8 cellular contexts compared by ENCODE assay signal in genomic region chr6:37566209-37566859, GRCh38.
DNase-seq lines count a peak whose midpoint lies in the region; ATAC-seq and TF ChIP-seq lines count a peak whose summit lies in the region.

No MANE protein-coding gene starts in this region.

- H3K36me3 ChIP-seq in HCT116 (ENCODE audit: control insufficient read depth in 1 of 2, insufficient read depth in 2 of 2, low read length in 2 of 2), result no peaks in the 10 kb centered on the region
- H3K36me3 ChIP-seq in duodenal mucosa (ENCODE audit: control insufficient read depth in 1 of 2, insufficient read depth in 2 of 2, low read length in 2 of 2), result no peaks in the 10 kb centered on the region
- H3K36me3 ChIP-seq in mesendoderm (ENCODE audit: control insufficient read depth, insufficient read depth, low read length), result no peaks in the 10 kb centered on the region

- H3K79me2 ChIP-seq in HCT116 (ENCODE audit: insufficient read depth, low read length) (no peaks in the 10 kb centered on the region), mesendoderm (ENCODE audit: control insufficient read depth, insufficient read depth, low read length) (no peaks in the 10 kb centered on the region)

- TF ChIP-seq CTCF in HCT116 (IDR thresholded peaks at IDR 0.05 in 2 of 3, conservative IDR thresholded peaks at IDR 0.05 in 1 of 3; ENCODE audit: borderline replicate concordance in 1 of 3, insufficient read depth in 1 of 3, low read depth in 2 of 3, low read length in 2 of 3), result peak; percentile 84 to 94 (median 89)

- H2BK15ac ChIP-seq in mesendoderm (replicated peaks; ENCODE audit: low read depth), result no peak overlapping the region

- no peak overlapping the region for H4K8ac ChIP-seq in mesendoderm (ENCODE audit: low read depth, low read length)

- WGBS in mesendoderm (ENCODE audit: extremely low coverage, insufficient coverage, low lambda C conversion rate), result no CpG with 5 or more reads among the region's 22 CpGs

- DNase-seq in DMS114 treated with DMSO at 0.1 percent for 48 hours (lab: John Stamatoyannopoulos, UW; ENCODE audit: unreplicated experiment) (peak; percentile 43), HCT116 (ENCODE audit: low read depth, low spot score) (no peak), NCI-H2196 treated with DMSO at 0.1 percent for 48 hours (lab: John Stamatoyannopoulos, UW; ENCODE audit: unreplicated experiment) (peak; percentile 54), mesendoderm (no peak)
- peak; percentile 80 to 82 for DNase-seq in activated CD4-positive, alpha-beta T cell treated with anti-CD3 and anti-CD28 coated beads, Interleukin-2, amount 50 U/mL, for 48 hours
- peak; percentile 59 to 63 for DNase-seq in stimulated activated CD8-positive, alpha-beta memory T cell treated with anti-CD3 and anti-CD28 coated beads, Interleukin-15, amount 100 ng/mL, for 48 hours (ENCODE audit: low read depth in 2 of 2)

- CTCF ChIA-PET in HCT116 (lab: Charles Lee), result interaction anchor here (0.9 to 2.2 kb wide), 9 partner anchors 8 to 82 kb away, joined by 3 to 8 read pairs (median 3); partner anchors contain the start of gene CCDC167

- RAD21 ChIA-PET in HCT116 (lab: Charles Lee; ENCODE audit: low non-redundant PET in 1 of 2, low total read pairs in 2 of 2, uncharacterized antibody in 2 of 2, unreplicated experiment in 2 of 2), result interaction anchor here in 1 of 2 experiments (0.6 kb wide), 1 partner anchor 38 kb away, joined by 3 read pairs; no protein-coding TSS in a partner anchor

- no peak overlapping the region for H3K27ac ChIP-seq in HCT116 (ENCODE audit: low read depth, low read length)
- no peak overlapping the region for H3K27ac ChIP-seq in duodenal mucosa (ENCODE audit: low read depth, low read length)
- peak overlapping the region; percentile 71 for H3K27ac ChIP-seq in mesendoderm (ENCODE audit: low read depth, low read length)

- H2AFZ ChIP-seq in HCT116 (ENCODE audit: low read depth, low read length, poor library complexity, severe bottlenecking), result peak overlapping the region; percentile 45

- H3K4me2 ChIP-seq in HCT116 (ENCODE audit: low read length) (peak overlapping the region; percentile 33), mesendoderm (ENCODE audit: low read length) (peak overlapping the region; percentile 97)

- TF ChIP-seq RAD21 in HCT116 (IDR thresholded peaks at IDR 0.05; ENCODE audit: low read depth), result peak; percentile 94

- H2BK120ac ChIP-seq in mesendoderm (ENCODE audit: low read depth, low read length), result no peak overlapping the region

- no TSS peak for BruUV-seq in HCT116 (replicated peaks; lab: Mats Ljungman, UMichigan)

- ATAC-seq in HCT116 (peak; percentile 97), GM19328 (IDR thresholded peaks at IDR 0.05; ENCODE audit: unreplicated experiment) (no peak)

- no peak overlapping the region for H4K5ac ChIP-seq in mesendoderm (ENCODE audit: low read length)

- no peaks in the 10 kb centered on the region for H4K20me1 ChIP-seq in HCT116 (ENCODE audit: insufficient read depth)

- peaks cover 0 to 7% of the 10 kb centered on the region in 2 experiments; a peak in 1 of 4 replicates for H3K4me1 ChIP-seq in HCT116 (ENCODE audit: control insufficient read depth in 1 of 2, insufficient read depth in 2 of 2, low read length in 2 of 2)
- peaks cover 0 to 4% of the 10 kb centered on the region in 2 donors for H3K4me1 ChIP-seq in duodenal mucosa (ENCODE audit: control insufficient read depth in 1 of 2, insufficient read depth in 2 of 2, low read length in 2 of 2)
- peaks cover 5% of the 10 kb centered on the region for H3K4me1 ChIP-seq in mesendoderm (ENCODE audit: control insufficient read depth, low read depth, low read length)

- H3K9ac ChIP-seq in HCT116 (ENCODE audit: low read length) (no peak overlapping the region), duodenal mucosa (ENCODE audit: low read depth in 1 of 2, low read length in 2 of 2) (no peak overlapping the region), mesendoderm (ENCODE audit: low read length) (peak overlapping the region; percentile 56)

- no peak overlapping the region for H3K23ac ChIP-seq in mesendoderm (ENCODE audit: low read length)

- H3K9me3 ChIP-seq in HCT116 (ENCODE audit: control insufficient read depth in 1 of 2, insufficient read depth in 1 of 2, low read depth in 1 of 2, low read length in 2 of 2) (no peaks in the 10 kb centered on the region), duodenal mucosa (ENCODE audit: control insufficient read depth in 1 of 2, low read length in 2 of 2) (no peaks in the 10 kb centered on the region)

- no peak overlapping the region for H3K18ac ChIP-seq in mesendoderm (ENCODE audit: low read length)

- H3K56ac ChIP-seq in mesendoderm (ENCODE audit: low read length), result peak overlapping the region; percentile 85

- H2BK5ac ChIP-seq in mesendoderm (ENCODE audit: low read length), result no peak overlapping the region

- H3K4me3 ChIP-seq in HCT116 (replicated peaks in 1 of 2; ENCODE audit: low read depth in 1 of 2, low read length in 2 of 2) (no peak overlapping the region), duodenal mucosa (ENCODE audit: low read depth in 1 of 2, low read length in 2 of 2) (peak overlapping the region; percentile 42 to 50), mesendoderm (ENCODE audit: low read length) (peak overlapping the region; percentile 30)

- no peak overlapping the region for H2AK5ac ChIP-seq in mesendoderm (ENCODE audit: low read length)

- no peak for TF ChIP-seq POLR2A in HCT116 (IDR thresholded peaks at IDR 0.05; ENCODE audit: borderline replicate concordance, extremely low read depth, insufficient read depth, insufficient read length)

- intact Hi-C loops in HCT116 (cut with micrococcal nuclease), result loop anchor here (1.0 to 2.0 kb wide), 3 partner anchors 28 to 186 kb away; no protein-coding TSS in a partner anchor

- no peaks in the 10 kb centered on the region for H3K9me2 ChIP-seq in HCT116 (ENCODE audit: insufficient read depth)

- H3K4ac ChIP-seq in mesendoderm (ENCODE audit: low read depth, low read length), result no peak overlapping the region

- no peaks in the 10 kb centered on the region for H3K79me1 ChIP-seq in mesendoderm (ENCODE audit: low read length)

- H3K27me3 ChIP-seq in HCT116 (ENCODE audit: insufficient read depth, low read length) (no peaks in the 10 kb centered on the region), duodenal mucosa (ENCODE audit: control insufficient read depth in 1 of 2, insufficient read depth in 2 of 2, low read length in 2 of 2) (peaks cover 14 to 30% of the 10 kb centered on the region in 2 donors), mesendoderm (ENCODE audit: insufficient read depth, low read length, poor library complexity) (no peaks in the 10 kb centered on the region)

- POLR2A ChIA-PET in HCT116 (lab: Charles Lee), result no interaction called here

TF ChIP-seq in HCT116, 20 proteins besides CTCF, POLR2A, EP300 and RAD21:
- TF ChIP-seq MAX (IDR thresholded peaks at IDR 0.05), result no peak
- no peak for TF ChIP-seq REST (IDR thresholded peaks at IDR 0.05; ENCODE audit: low read depth)
- no peak for TF ChIP-seq FOSL1 (IDR thresholded peaks at IDR 0.05; ENCODE audit: low read depth)
- TF ChIP-seq JUND (IDR thresholded peaks at IDR 0.05), result no peak
- TF ChIP-seq CEBPB (IDR thresholded peaks at IDR 0.05; ENCODE audit: low read depth), result no peak
- TF ChIP-seq CBX3 (IDR thresholded peaks at IDR 0.05; ENCODE audit: low read depth), result no peak
- TF ChIP-seq SRF (IDR thresholded peaks at IDR 0.05; ENCODE audit: low read depth), result no peak
- no peak for TF ChIP-seq SP1 (IDR thresholded peaks at IDR 0.05; ENCODE audit: low read depth)

Comparison
In these comparisons a context has a peak if more than half of its experiments do, and no peak if none do; other contexts are left out.
1. DNase-seq: peak in DMS114 treated with DMSO at 0.1 percent for 48 hours (single experiment), NCI-H2196 treated with DMSO at 0.1 percent for 48 hours (single experiment), activated CD4-positive, alpha-beta T cell treated with anti-CD3 and anti-CD28 coated beads, Interleukin-2, amount 50 U/mL, for 48 hours (2 of 2) and stimulated activated CD8-positive, alpha-beta memory T cell treated with anti-CD3 and anti-CD28 coated beads, Interleukin-15, amount 100 ng/mL, for 48 hours (2 of 2); none in HCT116 (single experiment) and mesendoderm (single experiment).
2. H3K4me3 ChIP-seq: peak in duodenal mucosa (2 of 2) and mesendoderm (single experiment); none in HCT116 (0 of 2).